24 cellular contexts compared by ENCODE assay signal in genomic region chr15:93866996-93867395, GRCh38.
"Had no signal": no experiment of that assay in that cellular context is flagged by ENCODE, and none has a peak within 500 bp of the region (broad histone marks: within the 10 kb centered on the region; RNA-seq: fewer than 3 reads in every experiment).

No MANE protein-coding gene starts in this region.

- H3K4me3 ChIP-seq: adrenal gland, Peyer's patch, SK-N-MC had no signal

- H3K27ac ChIP-seq: adrenal gland, Peyer's patch, RWPE1, SK-N-MC had no signal

- H3K27me3 ChIP-seq: adrenal gland, Peyer's patch had no signal

- H3K9me3 ChIP-seq: adrenal gland, Peyer's patch had no signal

- H3K36me3 ChIP-seq: adrenal gland, Peyer's patch had no signal

- ATAC-seq: activated CD4-positive, CD25-positive, alpha-beta regulatory T cell treated with anti-CD3 and anti-CD28 coated beads, Interleukin-2, amount 50 U/mL, for 24 hours; activated CD8-positive, alpha-beta T cell treated with anti-CD3 and anti-CD28 coated beads for 36 hours; activated T-cell treated with anti-CD3 and anti-CD28 coated beads, Interleukin-2, amount 50 U/mL, for 72 hours had no signal

- DNase-seq: activated CD4-positive, alpha-beta T cell treated with anti-CD3 and anti-CD28 coated beads for 4 hours; activated CD8-positive, alpha-beta memory T cell treated with anti-CD3 and anti-CD28 coated beads, Interleukin-2, amount 50 U/mL, for 4 hours; activated CD8-positive, alpha-beta T cell treated with anti-CD3 and anti-CD28 coated beads for 36 hours; activated naive CD4-positive, alpha-beta T cell treated with anti-CD3 and anti-CD28 coated beads, Interleukin-2, amount 50 U/mL, for 16 hours; activated naive CD8-positive, alpha-beta T cell treated with anti-CD3 and anti-CD28 coated beads, Interleukin-2, amount 10 ng/mL, durations not matched to agents 7 days and 5 days; activated T-cell treated with anti-CD3 and anti-CD28 coated beads, Interleukin-2, amount 50 U/mL, for 72 hours; adrenal gland; anterior cingulate cortex; caudate nucleus; KG1; NCI-H1048; NCI-H1930; NCI-H2171; NCI-H2227 treated with DMSO at 0.1 percent for 48 hours; NCI-H446 treated with DMSO at 0.1 percent for 48 hours; NCI-H526; NCI-H774; NK-92 treated with Interleukin-12 subunit alpha and Interleukin-12 subunit beta, amount 100 ng/mL, for 24 hours; Peyer's patch; SIG-M5; SW 1271 had no signal

- H3K4me1 ChIP-seq: adrenal gland, Peyer's patch had no signal
